In genomic region chr3:116153174-116153573, GRCh38 we compare ENCODE assay signal across 1 cellular context.
TF ChIP-seq lines count a peak whose summit lies in the region.

No MANE protein-coding gene starts in this region.

TF ChIP-seq in K562, 482 proteins besides CTCF, POLR2A, EP300 and RAD21:
- TF ChIP-seq GATAD2B (IDR thresholded peaks at IDR 0.05; ENCODE audit: borderline replicate concordance) (no peak), RFX7 (CRISPR knock-in tag; IDR thresholded peaks at IDR 0.05) (no peak), EHMT2 (IDR thresholded peaks at IDR 0.05) (no peak), ZNF316 (IDR thresholded peaks at IDR 0.05) (no peak), BCOR (IDR thresholded peaks at IDR 0.05) (no peak), CAMTA2 (CRISPR knock-in tag; conservative IDR thresholded peaks at IDR 0.05) (no peak), NELFE (IDR thresholded peaks at IDR 0.05; ENCODE audit: insufficient read depth, insufficient read length) (no peak), ZNF146 (CRISPR knock-in tag; IDR thresholded peaks at IDR 0.05; ENCODE audit: unreplicated experiment) (no peak), ZNF639 (CRISPR knock-in tag; conservative IDR thresholded peaks at IDR 0.05 in 1 of 2, IDR thresholded peaks at IDR 0.05 in 1 of 2) (no peak), POU5F1 (IDR thresholded peaks at IDR 0.05; ENCODE audit: borderline replicate concordance, low read depth, low read length, partially characterized antibody) (no peak), ZNF431 (CRISPR knock-in tag; IDR thresholded peaks at IDR 0.05) (no peak), SNRNP70 (optimal IDR thresholded peaks at IDR 0.05; ENCODE audit: low read depth, low read length) (no peak), THAP7 (CRISPR knock-in tag; IDR thresholded peaks at IDR 0.05) (no peak), ZZZ3 (IDR thresholded peaks at IDR 0.05) (no peak), ZSCAN32 (CRISPR knock-in tag; IDR thresholded peaks at IDR 0.05) (no peak), SREBF2 (CRISPR knock-in tag; IDR thresholded peaks at IDR 0.05) (no peak)
TF ChIP-seq in K562: peak in this region for 0.
